Comparison of ENCODE assay signal across 23 cellular contexts in genomic region chr12:2332266-2332665, GRCh38.
DNase-seq lines count a peak whose midpoint lies in the region; ATAC-seq and TF ChIP-seq lines count a peak whose summit lies in the region.
"Had no signal": no experiment of that assay in that cellular context is flagged by ENCODE, and none has a peak within 500 bp of the region (broad histone marks: within the 10 kb centered on the region; RNA-seq: fewer than 3 reads in every experiment).

No MANE protein-coding gene starts in this region.

- H3K36me3 ChIP-seq in heart left ventricle (no peaks in the 10 kb centered on the region), uterus (no peaks in the 10 kb centered on the region)
- H3K36me3 ChIP-seq: BLaER1, tibial nerve had no signal

- H3K4me3 ChIP-seq in heart left ventricle = no peak overlapping the region
- no peak overlapping the region for H3K4me3 ChIP-seq in cardiac fibroblast (replicated peaks in 1 of 2; ENCODE audit: low read depth in 2 of 2, low read length in 2 of 2)
- no peak overlapping the region for H3K4me3 ChIP-seq in fibroblast of pulmonary artery (replicated peaks; ENCODE audit: low read depth, low read length)
- no peak overlapping the region for H3K4me3 ChIP-seq in uterus
- H3K4me3 ChIP-seq: BLaER1, tibial nerve had no signal

- H3K9me3 Mint-ChIP-seq in type B pancreatic cell = peaks cover 9% of the 10 kb centered on the region
- H3K9me3 Mint-ChIP-seq: activated naive CD4-positive, alpha-beta T cell treated with anti-CD3 and anti-CD28 coated beads, Interleukin-2, amount 50 U/mL, for 72 hours; activated T-helper 1 cell treated with anti-CD3 and anti-CD28 coated beads, Interleukin-12 subunit alpha, Interleukin-12 subunit beta, Interleukin-2, Interleukin-4 antibody, amounts not matched to agents 30 ng/mL and 10 ng/mL and 1 ng/mL, durations not matched to agents 14 hours and 24 hours and 36 hours; effector memory CD8-positive, alpha-beta T cell; stimulated activated naive CD8-positive, alpha-beta T cell treated with anti-CD3 and anti-CD28 coated beads, Interleukin-15, Interleukin-2, amounts not matched to agents 100 ng/mL and 50 ng/mL, for 24 hours; WTC11 had no signal

- H3K27me3 Mint-ChIP-seq in type B pancreatic cell = peaks cover 3% of the 10 kb centered on the region
- H3K27me3 Mint-ChIP-seq: stimulated activated naive CD8-positive, alpha-beta T cell treated with anti-CD3 and anti-CD28 coated beads, Interleukin-15, Interleukin-2, amounts not matched to agents 100 ng/mL and 50 ng/mL, for 24 hours had no signal

- peak overlapping the region in 7 of 12 donors; percentile 23 to 91 (median 86) for H3K27ac ChIP-seq in heart left ventricle
- peak overlapping the region; percentile 92 to 99 for H3K27ac ChIP-seq in uterus
- H3K27ac ChIP-seq: BLaER1, KMS-11, tibial nerve had no signal

- 41 to 59% (median 45%) methylated on average over 1 of the region's 1 CpG for WGBS in heart left ventricle, 4 donors

- peaks cover 4% of the 10 kb centered on the region for H3K36me3 Mint-ChIP-seq in type B pancreatic cell
- H3K36me3 Mint-ChIP-seq: activated naive CD4-positive, alpha-beta T cell treated with anti-CD3 and anti-CD28 coated beads, Interleukin-2, amount 50 U/mL, for 72 hours; naive thymus-derived CD4-positive, alpha-beta T cell; WTC11 had no signal

- H3K27me3 ChIP-seq in heart left ventricle (no peaks in the 10 kb centered on the region), uterus (no peaks in the 10 kb centered on the region)
- H3K27me3 ChIP-seq: BLaER1, tibial nerve had no signal

- intact Hi-C loops in heart left ventricle (cut with DNase I) = no loop called here
- intact Hi-C loops in cardiac septum (cut with DNase I) = no loop called here
- intact Hi-C loops in uterus (cut with DNase I; ENCODE audit: low total_unique reads) = no loop called here

- no peak for DNase-seq in heart left ventricle
- DNase-seq in cardiac septum (ENCODE audit: low spot score) = no peak
- peak; percentile 21 to 68 for DNase-seq in cardiac fibroblast (ENCODE audit: low read depth in 2 of 2)
- DNase-seq in fibroblast of pulmonary artery (ENCODE audit: low read depth) = peak; percentile 24
- DNase-seq in uterus = no peak
- no peak for DNase-seq in Ammon's horn (ENCODE audit: low spot score)
- no peak for DNase-seq in mesenteric fat pad (ENCODE audit: low spot score)
- no peak for DNase-seq in type B pancreatic cell (ENCODE audit: extremely low spot score, unreplicated experiment)
- DNase-seq: 8988T; cerebellar nuclear complex; COR-L47; effector memory CD8-positive, alpha-beta T cell; naive thymus-derived CD4-positive, alpha-beta T cell; NCI-H1436; NCI-H2107; NCI-H446 treated with DMSO at 0.1 percent for 48 hours had no signal

- no peak for ATAC-seq in heart left ventricle
- ATAC-seq: activated naive CD4-positive, alpha-beta T cell treated with anti-CD3 and anti-CD28 coated beads, Interleukin-2, amount 50 U/mL, for 72 hours; effector memory CD8-positive, alpha-beta T cell; naive thymus-derived CD4-positive, alpha-beta T cell had no signal

- H3K4me1 ChIP-seq in heart left ventricle (peaks cover 5 to 78% (median 50%) of the 10 kb centered on the region in 12 donors), uterus (peaks cover 8% of the 10 kb centered on the region in 2 donors)

- TF ChIP-seq CTCF in heart left ventricle (IDR thresholded peaks at IDR 0.05) (no peak), cardiac fibroblast (IDR thresholded peaks at IDR 0.05; ENCODE audit: low read depth, low read length) (no peak), fibroblast of pulmonary artery (IDR thresholded peaks at IDR 0.05; ENCODE audit: low read length, missing control alignments) (no peak), uterus (IDR thresholded peaks at IDR 0.05) (no peak), type B pancreatic cell (conservative IDR thresholded peaks at IDR 0.05) (no peak)

- no peak overlapping the region for H3K4me3 Mint-ChIP-seq in type B pancreatic cell
- H3K4me3 Mint-ChIP-seq: activated T-helper 1 cell treated with anti-CD3 and anti-CD28 coated beads, Interleukin-12 subunit alpha, Interleukin-12 subunit beta, Interleukin-2, Interleukin-4 antibody, amounts not matched to agents 30 ng/mL and 10 ng/mL and 1 ng/mL, durations not matched to agents 14 hours and 24 hours and 36 hours; effector memory CD8-positive, alpha-beta T cell; naive thymus-derived CD4-positive, alpha-beta T cell; stimulated activated naive CD8-positive, alpha-beta T cell treated with anti-CD3 and anti-CD28 coated beads, Interleukin-15, Interleukin-2, amounts not matched to agents 100 ng/mL and 50 ng/mL, for 24 hours; WTC11 had no signal

- peaks cover 11% of the 10 kb centered on the region for H3K4me1 Mint-ChIP-seq in type B pancreatic cell (ENCODE audit: unreplicated experiment)

- no peaks in the 10 kb centered on the region for H3K9me3 ChIP-seq in heart left ventricle
- no peaks in the 10 kb centered on the region for H3K9me3 ChIP-seq in uterus
- H3K9me3 ChIP-seq: BLaER1, tibial nerve had no signal

- no peak overlapping the region for H3K27ac Mint-ChIP-seq in type B pancreatic cell
- H3K27ac Mint-ChIP-seq: activated naive CD4-positive, alpha-beta T cell treated with anti-CD3 and anti-CD28 coated beads, Interleukin-2, amount 50 U/mL, for 72 hours; activated T-helper 1 cell treated with anti-CD3 and anti-CD28 coated beads, Interleukin-12 subunit alpha, Interleukin-12 subunit beta, Interleukin-2, Interleukin-4 antibody, amounts not matched to agents 30 ng/mL and 10 ng/mL and 1 ng/mL, durations not matched to agents 14 hours and 24 hours and 36 hours; effector memory CD8-positive, alpha-beta T cell; naive thymus-derived CD4-positive, alpha-beta T cell; stimulated activated naive CD8-positive, alpha-beta T cell treated with anti-CD3 and anti-CD28 coated beads, Interleukin-15, Interleukin-2, amounts not matched to agents 100 ng/mL and 50 ng/mL, for 24 hours; WTC11 had no signal

- TF ChIP-seq POLR2A in heart left ventricle (IDR thresholded peaks at IDR 0.05) (no peak), uterus (IDR thresholded peaks at IDR 0.05) (no peak)

Comparison
In these comparisons a context has a peak if more than half of its experiments do, and no peak if none do; other contexts are left out.
1. DNase-seq: peak in cardiac fibroblast (2 of 2) and fibroblast of pulmonary artery (single experiment); none in heart left ventricle (0 of 5), cardiac septum (single experiment), uterus (0 of 2), Ammon's horn (single experiment), mesenteric fat pad (single experiment) and type B pancreatic cell (single experiment).